Comparison of ENCODE assay signal across 22 cellular contexts in the genomic region with DNA sequence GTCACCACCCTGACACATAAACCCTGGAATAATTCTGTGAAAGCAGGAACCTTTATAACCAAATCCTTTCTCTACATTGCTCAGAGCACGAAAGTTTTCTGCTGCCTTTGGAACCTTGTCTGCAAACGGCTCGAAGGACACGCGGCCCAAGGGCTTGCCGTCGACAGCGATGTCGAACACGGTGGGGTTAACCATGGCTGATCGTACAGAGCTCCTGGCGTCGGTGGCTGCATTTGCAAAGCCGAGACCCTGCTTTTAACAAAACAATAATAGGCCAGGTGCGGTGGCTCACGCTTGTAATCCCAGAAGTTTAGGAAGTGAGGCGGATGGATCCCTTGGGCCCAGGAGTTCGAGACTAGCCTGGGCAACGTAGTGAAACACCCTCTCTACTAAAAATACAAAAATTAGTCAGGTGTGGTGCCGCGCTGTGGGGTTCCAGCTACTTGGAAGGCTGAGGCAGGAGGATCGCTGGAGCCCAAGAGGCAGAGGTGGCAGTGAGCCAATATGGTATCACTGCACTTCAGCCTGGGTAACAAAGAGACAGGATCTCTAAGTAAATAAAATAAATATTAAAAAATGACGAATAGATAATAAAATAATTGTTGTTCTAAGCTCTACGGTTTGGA.
"Had no signal": no experiment of that assay in that cellular context is flagged by ENCODE, and none has a peak within 500 bp of the region (broad histone marks: within the 10 kb centered on the region; RNA-seq: fewer than 3 reads in every experiment).

No MANE protein-coding gene starts in this region.

- H3K4me3 ChIP-seq: adrenal gland, gastrocnemius medialis, lung, smooth muscle cell, stomach had no signal

- H3K9me3 ChIP-seq: adrenal gland, gastrocnemius medialis, stomach had no signal

- H3K4me3 Mint-ChIP-seq: activated naive CD4-positive, alpha-beta T cell treated with anti-CD3 and anti-CD28 coated beads, Interleukin-2, amount 10 ng/mL, durations not matched to agents 7 days and 5 days; dendritic cell treated with granulocyte-macrophage colony-stimulating factor and Interleukin-4, amounts not matched to agents 40 ng/mL and 50 ng/mL, for 4 days; stimulated activated effector memory CD8-positive, alpha-beta T cell treated with anti-CD3 and anti-CD28 coated beads, Interleukin-12 subunit alpha, Interleukin-12 subunit beta, amount 100 ng/mL, for 72 hours; T-helper 1 cell treated with Interleukin-12 subunit alpha and Interleukin-12 subunit beta and Interleukin-4 antibody, amounts not matched to agents 30 μg/mL and 1 μg/mL, for 36 hours had no signal

- H3K36me3 ChIP-seq: adrenal gland, gastrocnemius medialis, stomach had no signal

- H3K27ac Mint-ChIP-seq: dendritic cell treated with granulocyte-macrophage colony-stimulating factor and Interleukin-4, amounts not matched to agents 40 ng/mL and 50 ng/mL, for 4 days; stimulated activated effector memory CD8-positive, alpha-beta T cell treated with anti-CD3 and anti-CD28 coated beads, Interleukin-12 subunit alpha, Interleukin-12 subunit beta, amount 100 ng/mL, for 72 hours; T-helper 1 cell treated with Interleukin-12 subunit alpha and Interleukin-12 subunit beta and Interleukin-4 antibody, amounts not matched to agents 30 μg/mL and 1 μg/mL, for 36 hours had no signal

- H3K4me2 ChIP-seq: smooth muscle cell had no signal

- DNase-seq: activated CD4-positive, alpha-beta T cell treated with anti-CD3 and anti-CD28 coated beads for 4 hours; activated CD8-positive, alpha-beta memory T cell treated with anti-CD3 and anti-CD28 coated beads for 24 hours; activated CD8-positive, alpha-beta memory T cell treated with anti-CD3 and anti-CD28 coated beads, Interleukin-2, amount 50 U/mL, for 48 hours; activated effector memory CD4-positive, alpha-beta T cell treated with Interleukin-2 at 50 U/mL for 16 hours; activated naive CD4-positive, alpha-beta T cell treated with anti-CD3 and anti-CD28 coated beads, Interleukin-2, amount 10 ng/mL, durations not matched to agents 7 days and 5 days; activated T-cell treated with anti-CD3 and anti-CD28 coated beads, Interleukin-2, amount 50 U/mL, for 48 hours; cerebellar nuclear complex; effector CD8-positive, alpha-beta T cell; gastrocnemius medialis; head of caudate nucleus; midbrain; stimulated activated CD4-positive, alpha-beta T cell treated with anti-CD3 and anti-CD28 coated beads, Interleukin-4, amount 100 ng/mL, for 1 hour; stomach; trophoblast cell had no signal

- H3K27ac ChIP-seq: adrenal gland, gastrocnemius medialis, stomach had no signal

- H3K27me3 Mint-ChIP-seq: activated naive CD4-positive, alpha-beta T cell treated with anti-CD3 and anti-CD28 coated beads, Interleukin-2, amount 10 ng/mL, durations not matched to agents 7 days and 5 days; dendritic cell treated with granulocyte-macrophage colony-stimulating factor and Interleukin-4, amounts not matched to agents 40 ng/mL and 50 ng/mL, for 4 days had no signal

- H3K27me3 ChIP-seq: adrenal gland, gastrocnemius medialis, stomach had no signal

- ATAC-seq: esophagus mucosa; gastrocnemius medialis; sciatic nerve; stimulated activated effector memory CD8-positive, alpha-beta T cell treated with anti-CD3 and anti-CD28 coated beads, Interleukin-12 subunit alpha, Interleukin-12 subunit beta, amount 100 ng/mL, for 72 hours had no signal

- H3K9me3 Mint-ChIP-seq: activated naive CD4-positive, alpha-beta T cell treated with anti-CD3 and anti-CD28 coated beads, Interleukin-2, amount 10 ng/mL, durations not matched to agents 7 days and 5 days; dendritic cell treated with granulocyte-macrophage colony-stimulating factor and Interleukin-4, amounts not matched to agents 40 ng/mL and 50 ng/mL, for 4 days; stimulated activated effector memory CD8-positive, alpha-beta T cell treated with anti-CD3 and anti-CD28 coated beads, Interleukin-12 subunit alpha, Interleukin-12 subunit beta, amount 100 ng/mL, for 72 hours; T-helper 1 cell treated with Interleukin-12 subunit alpha and Interleukin-12 subunit beta and Interleukin-4 antibody, amounts not matched to agents 30 μg/mL and 1 μg/mL, for 36 hours had no signal
